ENCODE assay signal across 14 cellular contexts in the genomic region with DNA sequence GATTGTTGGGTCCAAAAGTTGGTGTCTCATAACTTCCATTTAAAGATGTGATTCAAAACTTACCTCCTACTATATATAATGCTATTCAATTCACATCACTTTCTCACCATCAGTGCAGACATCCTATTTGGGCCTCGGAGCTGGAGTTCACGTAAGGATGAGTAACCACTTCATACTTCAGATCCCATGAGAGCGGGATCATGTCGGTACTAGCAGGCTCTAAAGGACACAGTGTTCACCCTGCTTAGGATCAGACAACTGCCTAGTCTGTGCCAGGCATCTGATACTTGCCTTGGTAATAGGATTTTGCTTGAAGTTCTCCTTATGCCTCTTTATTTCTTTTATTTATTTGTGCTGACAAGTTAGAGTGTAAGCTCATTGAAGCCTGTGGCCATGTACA. TPM values are rescaled to one million over a fixed set of nuclear protein-coding genes. Genes with fewer than 3 reads are reported as not detected.
"Had no signal": no experiment of that assay in that cellular context is flagged by ENCODE, and none has a peak within 500 bp of the region (broad histone marks: within the 10 kb centered on the region; RNA-seq: fewer than 3 reads in every experiment).

No MANE protein-coding gene starts in this region.

- H3K4me3 ChIP-seq: esophagus squamous epithelium, lower lobe of right lung, neural progenitor cell, ovary, skin epidermis had no signal

- DNase-seq: esophagus squamous epithelium; foreskin fibroblast; hypothalamus; lower lobe of right lung; nucleus accumbens; ovary; stimulated activated naive CD4-positive, alpha-beta T cell treated with Interleukin-2 at 50 U/mL for 16 hours had no signal

- ATAC-seq: left lobe of liver; lower lobe of right lung; natural killer cell treated with Interleukin-12 subunit alpha and Interleukin-12 subunit beta and Interleukin-15 and Interleukin-18, amount 100 ng/mL, for 72 hours; sciatic nerve had no signal

- H3K36me3 ChIP-seq: esophagus squamous epithelium, lower lobe of right lung, neural progenitor cell, ovary had no signal

- H3K27me3 ChIP-seq: esophagus squamous epithelium, neural progenitor cell, ovary had no signal

- H3K27ac ChIP-seq: esophagus squamous epithelium, lower lobe of right lung, neural progenitor cell, ovary, skin epidermis had no signal

- H3K9me3 ChIP-seq: esophagus squamous epithelium, lower lobe of right lung, ovary had no signal

- H3K4me1 ChIP-seq: esophagus squamous epithelium, lower lobe of right lung, neural progenitor cell had no signal

RNA-seq across cellular contexts. Expression of a gene that starts 39.5 kb away (rescaled TPM):
- total RNA-seq: epithelial cell of proximal tubule; esophagus squamous epithelium; left lobe of liver; lower lobe of right lung; natural killer cell treated with Interleukin-12 subunit alpha and Interleukin-12 subunit beta and Interleukin-15 and Interleukin-18, amount 100 ng/mL, for 72 hours; renal cortical epithelial cell had no signal
